Comparison of ENCODE assay signal across 18 cellular contexts in the genomic region with DNA sequence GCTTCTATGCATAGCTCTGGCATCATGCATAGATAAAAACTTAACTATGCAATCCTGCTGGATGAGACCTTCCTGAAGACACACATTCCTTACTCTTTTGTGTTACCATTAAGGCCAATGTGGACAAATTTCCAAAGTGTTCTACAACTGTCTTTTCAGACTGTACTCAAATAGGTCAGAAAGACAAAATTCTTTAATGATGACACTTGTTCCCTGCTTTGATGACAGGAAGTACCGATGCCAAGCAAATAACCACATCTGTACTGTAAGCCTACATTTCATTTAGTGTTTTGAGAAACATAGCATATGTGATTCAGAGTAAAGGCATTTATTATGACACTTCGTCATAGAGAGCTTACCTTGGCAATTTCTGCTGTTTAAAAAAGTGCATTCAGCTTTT. TPM values are rescaled to one million over a fixed set of nuclear protein-coding genes. Genes with fewer than 3 reads are reported as not detected.
DNase-seq lines count a peak whose midpoint lies in the region; ATAC-seq and TF ChIP-seq lines count a peak whose summit lies in the region.
"Had no signal": no experiment of that assay in that cellular context is flagged by ENCODE, and none has a peak within 500 bp of the region (broad histone marks: within the 10 kb centered on the region; RNA-seq: fewer than 3 reads in every experiment).

No MANE protein-coding gene starts in this region.

- TF ChIP-seq CTCF in body of pancreas (IDR thresholded peaks at IDR 0.05) = no peak

- H3K4me1 ChIP-seq in adipocyte (ENCODE audit: control insufficient read depth, insufficient read depth, low read length) (peaks cover 47% of the 10 kb centered on the region), body of pancreas (peaks cover 15% of the 10 kb centered on the region)

- intact Hi-C loops in body of pancreas (cut with DNase I) = no loop called here

- peak; percentile 9 for DNase-seq in AG20443 (ENCODE audit: low spot score)
- DNase-seq in HS-5 (ENCODE audit: low read depth) = peak; percentile 45
- peak; percentile 24 for DNase-seq in adipocyte (ENCODE audit: low read depth)
- peak; percentile 63 for DNase-seq in iris pigment epithelial cell (ENCODE audit: low read depth)
- no peak for DNase-seq in SIG-M5 (lab: John Stamatoyannopoulos, UW)
- DNase-seq in body of pancreas = no peak
- no peak for DNase-seq in mucosa of gallbladder (ENCODE audit: low spot score)
- DNase-seq in NCI-H2107 (lab: John Stamatoyannopoulos, UW) = no peak
- DNase-seq: activated CD8-positive, alpha-beta memory T cell treated with anti-CD3 and anti-CD28 coated beads, Interleukin-2, amount 10 ng/mL, durations not matched to agents 7 days and 5 days; activated naive CD4-positive, alpha-beta T cell treated with anti-CD3 and anti-CD28 coated beads, Interleukin-2, amount 50 U/mL, for 16 hours; immature natural killer cell; mucosa of descending colon; NCI-H1417; NCI-H69; stimulated activated CD4-positive, alpha-beta T cell treated with anti-CD3 and anti-CD28 coated beads, Interleukin-1b, Interleukin-23, amount 100 ng/mL, for 48 hours had no signal

- ATAC-seq in body of pancreas = no peak
- ATAC-seq: activated CD8-positive, alpha-beta memory T cell treated with anti-CD3 and anti-CD28 coated beads, Interleukin-2, amount 10 ng/mL, durations not matched to agents 7 days and 5 days; mucosa of descending colon; Right ventricle myocardium inferior had no signal

- 55 to 71% methylated on average over 2 of the region's 2 CpGs for whole genome bisulfite sequencing in body of pancreas, 2 donors

- no peaks in the 10 kb centered on the region for H3K27me3 ChIP-seq in adipocyte (replicated peaks; ENCODE audit: control insufficient read depth, insufficient read depth, low read length)
- H3K27me3 ChIP-seq in body of pancreas = no peaks in the 10 kb centered on the region

- H3K27ac ChIP-seq in body of pancreas = no peak overlapping the region
- H3K27ac ChIP-seq: C4-2B, coronary artery had no signal

- no peaks in the 10 kb centered on the region for H3K36me3 ChIP-seq in adipocyte (ENCODE audit: control insufficient read depth, insufficient read depth, low read length, severe bottlenecking)
- H3K36me3 ChIP-seq in body of pancreas (replicated peaks in 1 of 2; ENCODE audit: insufficient read depth in 1 of 2, low read depth in 2 of 2) = no peaks in the 10 kb centered on the region

- H3K4me3 ChIP-seq in adipocyte (ENCODE audit: low read length) (no peak overlapping the region), body of pancreas (no peak overlapping the region)
- H3K4me3 ChIP-seq: coronary artery, mucosa of descending colon had no signal

- H3K9ac ChIP-seq in adipocyte (ENCODE audit: low read length) = no peak overlapping the region

- H3K9me3 ChIP-seq in adipocyte (ENCODE audit: control insufficient read depth, low read length) = no peaks in the 10 kb centered on the region
- H3K9me3 ChIP-seq in body of pancreas = no peaks in the 10 kb centered on the region
- H3K9me3 ChIP-seq: mucosa of descending colon had no signal

- no peak for TF ChIP-seq POLR2A in body of pancreas (IDR thresholded peaks at IDR 0.05)

RNA-seq across cellular contexts. Expression of gene PMAIP1, which starts 55.0 kb away (rescaled TPM):
- total RNA-seq in body of pancreas = 1 to 10 TPM in 1 of 2 donors, not detected in 1; 1.0 TPM
- 1.4 TPM for total RNA-seq in mucosa of gallbladder

Comparison
In these comparisons a context has a peak if more than half of its experiments do, and no peak if none do; other contexts are left out.
1. DNase-seq: peak in AG20443 (single experiment), HS-5 (single experiment), adipocyte (single experiment) and iris pigment epithelial cell (single experiment); none in SIG-M5 (single experiment), body of pancreas (0 of 4), mucosa of gallbladder (single experiment) and NCI-H2107 (single experiment).